In the genomic region with DNA sequence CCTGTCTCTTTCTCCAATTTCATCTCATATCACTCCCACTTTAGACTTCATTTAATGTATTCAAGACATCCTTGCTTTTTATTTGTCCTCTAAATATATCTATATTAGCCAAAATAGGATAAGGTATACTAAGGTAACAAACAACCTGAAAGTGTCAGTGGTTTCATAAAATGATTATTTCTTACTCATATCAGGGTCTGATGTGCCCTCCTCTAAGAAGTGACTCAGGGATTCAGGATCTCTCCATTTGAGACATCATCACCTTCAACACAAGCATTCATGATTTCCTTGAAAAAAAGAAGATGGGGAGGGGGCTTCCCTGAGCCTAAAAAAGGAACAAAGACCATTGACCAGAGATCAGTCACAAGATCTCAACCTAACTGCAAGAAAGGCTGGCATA, we compare ENCODE assay signal across 7 cellular contexts.
"Had no signal": no experiment of that assay in that cellular context is flagged by ENCODE, and none has a peak within 500 bp of the region (broad histone marks: within the 10 kb centered on the region; RNA-seq: fewer than 3 reads in every experiment).

No MANE protein-coding gene starts in this region.

- DNase-seq: GM23248, GOT3, H7, HFFc6 had no signal

- H3K4me3 Mint-ChIP-seq: HFFc6, IgD-negative memory B cell had no signal

- H3K9me3 Mint-ChIP-seq: HFFc6, IgD-negative memory B cell had no signal

- ATAC-seq: HCT116, HepG2 had no signal

- H3K27ac Mint-ChIP-seq: HFFc6 had no signal

- H3K27me3 Mint-ChIP-seq: IgD-negative memory B cell had no signal

- H3K36me3 Mint-ChIP-seq: IgD-negative memory B cell had no signal

- FAIRE-seq: HepG2 had no signal
